Comparison of ENCODE assay signal across 8 cellular contexts in genomic region chr1:226736001-226736907, GRCh38. TPM values are rescaled to one million over a fixed set of nuclear protein-coding genes. Genes with fewer than 3 reads are reported as not detected.
DNase-seq lines count a peak whose midpoint lies in the region; ATAC-seq and TF ChIP-seq lines count a peak whose summit lies in the region.

No MANE protein-coding gene starts in this region.

- intact Hi-C loops in heart left ventricle (cut with DNase I) = loop anchor here (2.0 to 10.0 kb wide), 12 partner anchors 34 to 104 kb away; no protein-coding TSS in a partner anchor
- intact Hi-C loops in psoas muscle (cut with DNase I) = loop anchor here (5.0 kb wide), 4 partner anchors 34 to 99 kb away; no protein-coding TSS in a partner anchor
- intact Hi-C loops in A673 (cut with micrococcal nuclease; ENCODE audit: unreplicated experiment) = loop anchor here (5.0 kb wide), 1 partner anchor 201 kb away; no protein-coding TSS in a partner anchor

- no peaks in the 10 kb centered on the region for H3K9me3 ChIP-seq in heart left ventricle
- H3K9me3 ChIP-seq in psoas muscle = no peaks in the 10 kb centered on the region
- H3K9me3 ChIP-seq in A673 (ENCODE audit: low read depth, low read length, poor library complexity, severe bottlenecking) = no peaks in the 10 kb centered on the region

- H3K36me3 ChIP-seq in heart left ventricle (peaks cover 0 to 32% (median 11%) of the 10 kb centered on the region in 9 donors), psoas muscle (ENCODE audit: insufficient read depth in 1 of 2, low read depth in 1 of 2) (peaks cover 0 to 10% of the 10 kb centered on the region in 2 donors), A673 (ENCODE audit: insufficient read depth, low read length, poor library complexity, severe bottlenecking) (no peaks in the 10 kb centered on the region)

- CTCF ChIA-PET in activated CD8-positive, alpha-beta memory T cell treated with anti-CD3 and anti-CD28 coated beads, Interleukin-2, amount 10 ng/mL, durations not matched to agents 7 days and 5 days (lab: Charles Lee) = interaction anchor here (0.6 to 2.7 kb wide), 13 partner anchors 10 to 102 kb away, joined by 3 to 11 read pairs (median 4); no protein-coding TSS in a partner anchor
- CTCF ChIA-PET in A673 (lab: Charles Lee) = no interaction called here

- no peak for TF ChIP-seq CTCF in heart left ventricle (IDR thresholded peaks at IDR 0.05)
- no peak for TF ChIP-seq CTCF in psoas muscle (IDR thresholded peaks at IDR 0.05)
- TF ChIP-seq CTCF in foreskin keratinocyte (conservative IDR thresholded peaks at IDR 0.05) = no peak
- no peak for TF ChIP-seq CTCF in A673 (conservative IDR thresholded peaks at IDR 0.05; ENCODE audit: low read depth, low read length)

- no peak for ATAC-seq in activated CD8-positive, alpha-beta memory T cell treated with anti-CD3 and anti-CD28 coated beads, Interleukin-2, amount 10 ng/mL, durations not matched to agents 7 days and 5 days
- ATAC-seq in heart left ventricle = peak in 3 of 4 donors; percentile 13 to 33 (median 19)
- no peak for ATAC-seq in psoas muscle
- ATAC-seq in foreskin keratinocyte = no peak

- H3K27ac ChIP-seq in heart left ventricle = peak overlapping the region; percentile 84 to 96 (median 92)
- H3K27ac ChIP-seq in psoas muscle = peak overlapping the region; percentile 87
- no peak overlapping the region for H3K27ac ChIP-seq in foreskin keratinocyte
- no peak overlapping the region for H3K27ac ChIP-seq in A673 (ENCODE audit: low read depth, low read length, poor library complexity, severe bottlenecking)

- peaks cover 32% of the 10 kb centered on the region for H3K36me3 Mint-ChIP-seq in activated CD8-positive, alpha-beta memory T cell treated with anti-CD3 and anti-CD28 coated beads, Interleukin-2, amount 10 ng/mL, durations not matched to agents 7 days and 5 days

- H3K4me3 Mint-ChIP-seq in activated CD8-positive, alpha-beta memory T cell treated with anti-CD3 and anti-CD28 coated beads, Interleukin-2, amount 10 ng/mL, durations not matched to agents 7 days and 5 days = peak overlapping the region; percentile 88

- H3K4me1 ChIP-seq in heart left ventricle = peaks cover 0 to 71% (median 34%) of the 10 kb centered on the region in 12 donors
- H3K4me1 ChIP-seq in psoas muscle = peaks cover 23% of the 10 kb centered on the region
- peaks cover 4% of the 10 kb centered on the region for H3K4me1 ChIP-seq in foreskin keratinocyte
- H3K4me1 ChIP-seq in A673 (ENCODE audit: insufficient read depth, low read length, poor library complexity, severe bottlenecking) = peaks cover 9% of the 10 kb centered on the region

- H3K27me3 Mint-ChIP-seq in activated CD8-positive, alpha-beta memory T cell treated with anti-CD3 and anti-CD28 coated beads, Interleukin-2, amount 10 ng/mL, durations not matched to agents 7 days and 5 days = no peaks in the 10 kb centered on the region

- WGBS in heart left ventricle, 4 donors = 27 to 32% (median 29%) methylated on average over 23 to 39 of the region's 39 CpGs
- WGBS in psoas muscle, 3 donors = 58 to 67% (median 65%) methylated on average over 36 to 39 of the region's 39 CpGs

- peak in 1 of 2 donors; percentile 31 for TF ChIP-seq POLR2A in heart left ventricle (IDR thresholded peaks at IDR 0.05)

- no TSS peak for BruUV-seq in A673 (replicated peaks; lab: Mats Ljungman, UMichigan)

- peak overlapping the region; percentile 81 for H3K27ac Mint-ChIP-seq in activated CD8-positive, alpha-beta memory T cell treated with anti-CD3 and anti-CD28 coated beads, Interleukin-2, amount 10 ng/mL, durations not matched to agents 7 days and 5 days

- no peaks in the 10 kb centered on the region for H3K9me3 Mint-ChIP-seq in activated CD8-positive, alpha-beta memory T cell treated with anti-CD3 and anti-CD28 coated beads, Interleukin-2, amount 10 ng/mL, durations not matched to agents 7 days and 5 days (ENCODE audit: low read depth)

- POLR2A ChIA-PET in A673 (lab: Charles Lee; ENCODE audit: low non-redundant PET) = no interaction called here

- DNase-seq in activated CD8-positive, alpha-beta memory T cell treated with anti-CD3 and anti-CD28 coated beads, Interleukin-2, amount 10 ng/mL, durations not matched to agents 7 days and 5 days = no peak
- DNase-seq in heart left ventricle = peak; percentile 52 to 75 (median 59)
- DNase-seq in psoas muscle = peak; percentile 38 to 71
- no peak for DNase-seq in foreskin keratinocyte
- no peak for DNase-seq in COLO668 (lab: John Stamatoyannopoulos, UW; ENCODE audit: unreplicated experiment)
- DNase-seq in A673 (ENCODE audit: low spot score) = no peak
- DNase-seq in DMS53 treated with DMSO at 0.1 percent for 48 hours (lab: John Stamatoyannopoulos, UW; ENCODE audit: unreplicated experiment) = no peak

- peaks cover 65% of the 10 kb centered on the region for H3K4me1 Mint-ChIP-seq in activated CD8-positive, alpha-beta memory T cell treated with anti-CD3 and anti-CD28 coated beads, Interleukin-2, amount 10 ng/mL, durations not matched to agents 7 days and 5 days

- H3K27me3 ChIP-seq in heart left ventricle = no peaks in the 10 kb centered on the region
- no peaks in the 10 kb centered on the region for H3K27me3 ChIP-seq in psoas muscle (ENCODE audit: insufficient read depth in 3 of 3, low read length in 2 of 3)
- H3K27me3 ChIP-seq in foreskin keratinocyte = no peaks in the 10 kb centered on the region
- H3K27me3 ChIP-seq in A673 (replicated peaks; ENCODE audit: insufficient read depth, low read depth, low read length, poor library complexity) = no peaks in the 10 kb centered on the region

- H3K4me3 ChIP-seq in GM08714 (ENCODE audit: low read length) (peak overlapping the region; percentile 84; the same call in 1 of the 2 replicates), heart left ventricle (peak overlapping the region; percentile 54 to 98 (median 88)), psoas muscle (peak overlapping the region; percentile 94), A673 (ENCODE audit: low read depth, low read length, poor library complexity, severe bottlenecking) (no peak overlapping the region)

RNA-seq across cellular contexts. Expression of gene ITPKB, which starts 2.8 kb away (rescaled TPM):
- total RNA-seq in activated CD8-positive, alpha-beta memory T cell treated with anti-CD3 and anti-CD28 coated beads, Interleukin-2, amount 10 ng/mL, durations not matched to agents 7 days and 5 days = 10 to 100 TPM; 40.9 to 43.4 TPM
- total RNA-seq in heart left ventricle (10 to 100 TPM; 11.2 to 33.7 (median 17.8) TPM), psoas muscle (10 to 100 TPM in 3 of 4 donors, 1 to 10 TPM in 1; 7.7 to 14.1 (median 12.3) TPM), foreskin keratinocyte (11.7 and 11.9 TPM in 2 replicates), A673 (2021) (12.5 and 14.1 TPM in 2 replicates)
- polyA plus RNA-seq in heart left ventricle (10 to 100 TPM in 1 of 2 donors, 1 to 10 TPM in 1; 6.2 to 11.9 TPM), psoas muscle (1 to 10 TPM; 3.9 to 8.9 (median 8.4) TPM), foreskin keratinocyte (3.5 and 3.9 TPM in 2 replicates)

Comparison
In these comparisons a context has a peak if more than half of its experiments do, and no peak if none do; other contexts are left out.
1. ATAC-seq: peak in heart left ventricle (3 of 4); none in activated CD8-positive, alpha-beta memory T cell treated with anti-CD3 and anti-CD28 coated beads, Interleukin-2, amount 10 ng/mL, durations not matched to agents 7 days and 5 days (single experiment), psoas muscle (0 of 4) and foreskin keratinocyte (single experiment).
2. DNase-seq: peak in heart left ventricle (5 of 5) and psoas muscle (2 of 2); none in activated CD8-positive, alpha-beta memory T cell treated with anti-CD3 and anti-CD28 coated beads, Interleukin-2, amount 10 ng/mL, durations not matched to agents 7 days and 5 days (single experiment), foreskin keratinocyte (0 of 2), COLO668 (single experiment), A673 (single experiment) and DMS53 treated with DMSO at 0.1 percent for 48 hours (single experiment).
3. H3K27ac ChIP-seq: peak in heart left ventricle (12 of 12) and psoas muscle (single experiment); none in foreskin keratinocyte (single experiment) and A673 (single experiment).